In genomic region chr5:181191526-181192336, GRCh38 we compare ENCODE assay signal across 1 cellular context.
TF ChIP-seq lines count a peak whose summit lies in the region.

No MANE protein-coding gene starts in this region.

TF ChIP-seq in K562, 482 proteins besides CTCF, POLR2A, EP300 and RAD21 (continued from another document and continues in another):
- TF ChIP-seq CLOCK (CRISPR knock-in tag; IDR thresholded peaks at IDR 0.05; ENCODE audit: borderline replicate concordance) = no peak
- peak; percentile 17 for TF ChIP-seq KDM5B (IDR thresholded peaks at IDR 0.05; ENCODE audit: insufficient replicate concordance, low read depth, low read length)
- no peak for TF ChIP-seq SIN3B (IDR thresholded peaks at IDR 0.05; ENCODE audit: low read depth)
- TF ChIP-seq TCF15 (CRISPR knock-in tag; IDR thresholded peaks at IDR 0.05) = peak; percentile 79; the same call in 1 of the 2 replicates
- peak; percentile 56 for TF ChIP-seq ZKSCAN1 (IDR thresholded peaks at IDR 0.05; ENCODE audit: low read depth, low read length)
- TF ChIP-seq SMAD4 (CRISPR knock-in tag; conservative IDR thresholded peaks at IDR 0.05) = 0 out of 2 replicates have a peak, but pooled peaks have one; percentile 50
- TF ChIP-seq CREB1 (IDR thresholded peaks at IDR 0.05) = 0 out of 2 replicates have a peak, but pooled peaks have one; percentile 26
- peak; percentile 78 for TF ChIP-seq CREB1 (CRISPR knock-in tag; IDR thresholded peaks at IDR 0.05)
- peak; percentile 47; the same call in 1 of the 2 replicates for TF ChIP-seq KLF1 (tag; IDR thresholded peaks at IDR 0.05)
- TF ChIP-seq NONO (IDR thresholded peaks at IDR 0.05; ENCODE audit: low read depth in 2 of 2, low read length in 1 of 2) = peak in 1 of 2 experiments; percentile 46; a peak in 1 of 4 replicates
- TF ChIP-seq ZNF707 (CRISPR knock-in tag; conservative IDR thresholded peaks at IDR 0.05) = no peak
- TF ChIP-seq ARNT (IDR thresholded peaks at IDR 0.05) = peak; percentile 66 to 74; a peak in 1 of 4 replicates
- 0 out of 2 replicates have a peak, but pooled peaks have one; percentile 33 for TF ChIP-seq ZSCAN29 (IDR thresholded peaks at IDR 0.05)
- TF ChIP-seq TBL1XR1 (IDR thresholded peaks at IDR 0.05; ENCODE audit: low read length in 2 of 2) = peak in 1 of 2 experiments; percentile 92; a peak in 2 of 4 replicates
- no peak for TF ChIP-seq RHOXF2B (CRISPR knock-in tag; conservative IDR thresholded peaks at IDR 0.05)
- TF ChIP-seq CREM (IDR thresholded peaks at IDR 0.05; ENCODE audit: low read depth) = peak; percentile 77
- 0 out of 2 replicates have a peak, but pooled peaks have one; percentile 40 for TF ChIP-seq FOXK1 (CRISPR knock-in tag; IDR thresholded peaks at IDR 0.05; ENCODE audit: borderline replicate concordance)
- peak; percentile 70 for TF ChIP-seq POLR2AphosphoS5 (IDR thresholded peaks at IDR 0.05; ENCODE audit: control insufficient read depth, insufficient read depth, low read depth, low read length)
- no peak for TF ChIP-seq CBFB (CRISPR knock-in tag; IDR thresholded peaks at IDR 0.05)
- TF ChIP-seq L3MBTL2 (IDR thresholded peaks at IDR 0.05) = peak; percentile 76
- 0 out of 2 replicates have a peak, but pooled peaks have one; percentile 36 for TF ChIP-seq ATF6 (CRISPR knock-in tag; IDR thresholded peaks at IDR 0.05)
- no peak for TF ChIP-seq ELK3 (CRISPR knock-in tag; IDR thresholded peaks at IDR 0.05)
- peak; percentile 92 for TF ChIP-seq ZNF766 (CRISPR knock-in tag; conservative IDR thresholded peaks at IDR 0.05)
- TF ChIP-seq, protein P1, sequence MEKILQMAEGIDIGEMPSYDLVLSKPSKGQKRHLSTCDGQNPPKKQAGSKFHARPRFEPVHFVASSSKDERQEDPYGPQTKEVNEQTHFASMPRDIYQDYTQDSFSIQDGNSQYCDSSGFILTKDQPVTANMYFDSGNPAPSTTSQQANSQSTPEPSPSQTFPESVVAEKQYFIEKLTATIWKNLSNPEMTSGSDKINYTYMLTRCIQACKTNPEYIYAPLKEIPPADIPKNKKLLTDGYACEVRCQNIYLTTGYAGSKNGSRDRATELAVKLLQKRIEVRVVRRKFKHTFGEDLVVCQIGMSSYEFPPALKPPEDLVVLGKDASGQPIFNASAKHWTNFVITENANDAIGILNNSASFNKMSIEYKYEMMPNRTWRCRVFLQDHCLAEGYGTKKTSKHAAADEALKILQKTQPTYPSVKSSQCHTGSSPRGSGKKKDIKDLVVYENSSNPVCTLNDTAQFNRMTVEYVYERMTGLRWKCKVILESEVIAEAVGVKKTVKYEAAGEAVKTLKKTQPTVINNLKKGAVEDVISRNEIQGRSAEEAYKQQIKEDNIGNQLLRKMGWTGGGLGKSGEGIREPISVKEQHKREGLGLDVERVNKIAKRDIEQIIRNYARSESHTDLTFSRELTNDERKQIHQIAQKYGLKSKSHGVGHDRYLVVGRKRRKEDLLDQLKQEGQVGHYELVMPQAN (IDR thresholded peaks at IDR 0.05; ENCODE audit: borderline replicate concordance) = 0 out of 2 replicates have a peak, but pooled peaks have one; percentile 66
- TF ChIP-seq ERF (CRISPR knock-in tag; IDR thresholded peaks at IDR 0.05) = peak; percentile 76; the same call in 1 of the 2 replicates
- TF ChIP-seq MYBL2 (IDR thresholded peaks at IDR 0.05; ENCODE audit: low read depth) = no peak
- no peak for TF ChIP-seq MYBL2 (CRISPR knock-in tag; IDR thresholded peaks at IDR 0.05; ENCODE audit: borderline replicate concordance)
- peak; percentile 86 for TF ChIP-seq HNRNPL (IDR thresholded peaks at IDR 0.05; ENCODE audit: low read depth, low read length)
- no peak for TF ChIP-seq ATF1 (CRISPR knock-in tag; IDR thresholded peaks at IDR 0.05)
- TF ChIP-seq ATF1 (tag; IDR thresholded peaks at IDR 0.05) = peak; percentile 70; the same call in 1 of the 2 replicates
- TF ChIP-seq ELF4 (CRISPR knock-in tag; IDR thresholded peaks at IDR 0.05) = peak; percentile 78; the same call in 1 of the 2 replicates
- TF ChIP-seq TAF9B (IDR thresholded peaks at IDR 0.05; ENCODE audit: partially characterized antibody) = no peak
- TF ChIP-seq HMGN3 (IDR thresholded peaks at IDR 0.05; ENCODE audit: borderline replicate concordance, extremely low read depth, insufficient read length, low read depth, low read length) = peak; percentile 66
- peak; percentile 94 to 95 for TF ChIP-seq NRF1 (conservative IDR thresholded peaks at IDR 0.05 in 1 of 2, IDR thresholded peaks at IDR 0.05 in 1 of 2)
- TF ChIP-seq PHF20 (IDR thresholded peaks at IDR 0.05; ENCODE audit: partially characterized antibody) = peak; percentile 41
- TF ChIP-seq MECOM (CRISPR knock-in tag; IDR thresholded peaks at IDR 0.05) = no peak
- no peak for TF ChIP-seq MCM7 (IDR thresholded peaks at IDR 0.05)
- TF ChIP-seq SAFB (IDR thresholded peaks at IDR 0.05; ENCODE audit: borderline replicate concordance, low read depth, low read length) = peak; percentile 63; the same call in 1 of the 2 replicates
- TF ChIP-seq CAMTA2 (CRISPR knock-in tag; conservative IDR thresholded peaks at IDR 0.05) = no peak
- TF ChIP-seq NCOA4 (IDR thresholded peaks at IDR 0.05; ENCODE audit: partially characterized antibody) = no peak
- TF ChIP-seq FOXM1 (IDR thresholded peaks at IDR 0.05; ENCODE audit: low read depth) = 0 out of 2 replicates have a peak, but pooled peaks have one; percentile 38
- TF ChIP-seq FOXM1 (CRISPR knock-in tag; IDR thresholded peaks at IDR 0.05; ENCODE audit: low read depth) = no peak
- TF ChIP-seq ETS2 (tag; IDR thresholded peaks at IDR 0.05; ENCODE audit: borderline replicate concordance, poor library complexity, severe bottlenecking) = no peak
- TF ChIP-seq ARID4B (CRISPR knock-in tag; IDR thresholded peaks at IDR 0.05) = peak; percentile 77
- peak; percentile 87 for TF ChIP-seq MYC (IDR thresholded peaks at IDR 0.05; ENCODE audit: low read depth, low read length)
- no peak; the same call in 1 of the 2 replicates for TF ChIP-seq MYC (CRISPR knock-in tag; IDR thresholded peaks at IDR 0.05; ENCODE audit: borderline replicate concordance, low read depth)
- no peak for TF ChIP-seq HMG20A (CRISPR knock-in tag; conservative IDR thresholded peaks at IDR 0.05)
- TF ChIP-seq DNMT1 (IDR thresholded peaks at IDR 0.05) = no peak
- peak; percentile 88 for TF ChIP-seq RBFOX2 (IDR thresholded peaks at IDR 0.05; ENCODE audit: low read depth, low read length)
- no peak for TF ChIP-seq ZNF780A (CRISPR knock-in tag; IDR thresholded peaks at IDR 0.05)
- TF ChIP-seq TRIM25 (IDR thresholded peaks at IDR 0.05; ENCODE audit: borderline replicate concordance) = no peak
- peak; percentile 79 for TF ChIP-seq GABPB1 (CRISPR knock-in tag; IDR thresholded peaks at IDR 0.05)
- 0 out of 2 replicates have a peak, but pooled peaks have one; percentile 15 for TF ChIP-seq TCF7 (IDR thresholded peaks at IDR 0.05; ENCODE audit: borderline replicate concordance)
- TF ChIP-seq GMEB1 (CRISPR knock-in tag; IDR thresholded peaks at IDR 0.05) = peak; percentile 85
- TF ChIP-seq SMARCB1 (IDR thresholded peaks at IDR 0.05; ENCODE audit: insufficient read length, low read depth) = no peak
- peak; percentile 43; the same call in 1 of the 2 replicates for TF ChIP-seq MTA3 (IDR thresholded peaks at IDR 0.05; ENCODE audit: borderline replicate concordance)
- TF ChIP-seq HLTF (IDR thresholded peaks at IDR 0.05) = 0 out of 2 replicates have a peak, but pooled peaks have one; percentile 60
